In the genomic region with DNA sequence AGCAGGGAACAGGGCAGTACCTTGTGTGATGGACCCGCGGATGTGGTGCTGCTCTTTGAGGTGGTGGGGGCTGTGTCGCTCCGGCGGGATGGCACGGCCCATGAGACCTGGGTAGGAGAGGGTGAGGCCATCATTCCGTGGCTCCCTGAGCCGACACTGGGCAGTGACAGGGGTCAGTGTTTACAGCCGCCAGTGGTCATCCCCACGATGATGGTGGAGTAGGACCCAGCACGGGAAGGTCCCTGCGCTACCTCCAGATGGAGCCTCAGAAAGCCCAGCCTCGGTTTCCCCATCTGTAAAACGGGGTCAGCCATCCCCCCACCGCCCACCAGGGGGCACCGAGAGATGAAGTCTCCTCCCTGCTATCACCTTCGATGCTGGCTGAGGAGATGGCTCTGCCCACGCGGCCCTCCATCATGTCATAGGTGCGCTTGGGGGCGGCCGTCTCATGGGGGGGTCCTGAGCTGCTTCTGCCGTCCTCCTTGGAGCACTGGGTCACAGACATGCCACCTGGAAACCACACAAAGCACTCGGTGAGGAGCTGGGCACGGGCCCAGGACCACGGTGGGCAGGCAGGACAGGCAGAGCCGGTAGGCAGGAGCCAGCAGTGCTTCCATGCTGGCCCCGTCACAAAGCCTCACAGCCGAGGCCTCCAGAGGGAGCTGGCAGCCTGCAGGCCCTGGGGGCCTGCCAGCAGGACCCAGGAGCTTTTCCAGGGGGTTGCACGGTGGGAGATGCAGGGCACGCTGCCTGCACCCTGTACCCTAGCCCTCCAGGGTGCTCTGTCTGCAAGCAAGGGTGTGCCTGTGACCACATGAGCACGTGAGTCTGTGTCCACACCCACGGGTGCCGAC, we compare ENCODE assay signal across 9 cellular contexts. TPM values are rescaled to one million over a fixed set of nuclear protein-coding genes. Genes with fewer than 3 reads are reported as not detected.
DNase-seq lines count a peak whose midpoint lies in the region; ATAC-seq, FAIRE-seq and TF ChIP-seq lines count a peak whose summit lies in the region.
"Had no signal": no experiment of that assay in that cellular context is flagged by ENCODE, and none has a peak within 500 bp of the region (broad histone marks: within the 10 kb centered on the region; RNA-seq: fewer than 3 reads in every experiment).

No MANE protein-coding gene starts in this region.

- H3K4me1 ChIP-seq in right atrium auricular region (peaks cover 0 to 6% of the 10 kb centered on the region in 2 donors), keratinocyte (ENCODE audit: control insufficient read depth, extremely low read depth, insufficient read depth, low read length) (no peaks in the 10 kb centered on the region)

- peaks cover 11% of the 10 kb centered on the region for H3K36me3 Mint-ChIP-seq in type B pancreatic cell

- no peak overlapping the region for H3K4me3 ChIP-seq in right atrium auricular region
- H3K4me3 ChIP-seq in keratinocyte (ENCODE audit: control insufficient read depth in 2 of 3, extremely low read depth in 1 of 3, insufficient read depth in 2 of 3, low read depth in 1 of 3, low read length in 3 of 3) = no peak overlapping the region

- no peak overlapping the region for H3K4me3 Mint-ChIP-seq in type B pancreatic cell

- intact Hi-C loops in Right ventricle myocardium superior (cut with DNase I) = no loop called here

- no peaks in the 10 kb centered on the region for H3K9me1 ChIP-seq in keratinocyte (ENCODE audit: control insufficient read depth, extremely low read depth, insufficient read depth, low read length)

- peaks cover 4% of the 10 kb centered on the region for H3K4me1 Mint-ChIP-seq in type B pancreatic cell (ENCODE audit: unreplicated experiment)

- H3K27ac Mint-ChIP-seq in type B pancreatic cell = no peak overlapping the region

- no peaks in the 10 kb centered on the region for H4K20me1 ChIP-seq in keratinocyte (ENCODE audit: control insufficient read depth, extremely low read depth, insufficient read depth, low read length)

- TF ChIP-seq CTCF in right atrium auricular region (IDR thresholded peaks at IDR 0.05) (peak in 1 of 2 donors; percentile 61), keratinocyte (optimal IDR thresholded peaks at IDR 0.05 in 1 of 3, IDR thresholded peaks at IDR 0.05 in 1 of 3, conservative IDR thresholded peaks at IDR 0.05 in 1 of 3; ENCODE audit: extremely low read depth in 1 of 3, insufficient read depth in 2 of 3, low read length in 3 of 3) (peak; percentile 37 to 68 (median 45)), type B pancreatic cell (conservative IDR thresholded peaks at IDR 0.05) (peak; percentile 74)

- ATAC-seq in Right ventricle myocardium superior (ENCODE audit: poor library complexity) = peak; percentile 3
- ATAC-seq in HG02884 (IDR thresholded peaks at IDR 0.05; ENCODE audit: unreplicated experiment) = no peak

- no peaks in the 10 kb centered on the region for H3K27me3 ChIP-seq in right atrium auricular region
- no peaks in the 10 kb centered on the region for H3K27me3 ChIP-seq in keratinocyte (ENCODE audit: control insufficient read depth, extremely low read depth, insufficient read depth, low read length)

- H3K9ac ChIP-seq in keratinocyte (ENCODE audit: control insufficient read depth, extremely low read depth, insufficient read depth, low read length) = no peak overlapping the region

- H3K9me3 ChIP-seq in right atrium auricular region (no peaks in the 10 kb centered on the region), keratinocyte (ENCODE audit: control insufficient read depth, low read depth, low read length) (no peaks in the 10 kb centered on the region)

- no peaks in the 10 kb centered on the region for H3K27me3 Mint-ChIP-seq in type B pancreatic cell

- H2AFZ ChIP-seq in keratinocyte (ENCODE audit: control insufficient read depth, low read length) = no peak overlapping the region

- H3K36me3 ChIP-seq in right atrium auricular region (peaks cover 100% of the 10 kb centered on the region), keratinocyte (ENCODE audit: control insufficient read depth in 2 of 2, extremely low read depth in 1 of 2, insufficient read depth in 2 of 2, low read length in 2 of 2) (peaks cover 29 to 44% of the 10 kb centered on the region in 2 experiments)

- H3K4me2 ChIP-seq in keratinocyte (ENCODE audit: control insufficient read depth, extremely low read depth, insufficient read depth, low read depth, low read length) = no peak overlapping the region

- FAIRE-seq in keratinocyte (lab: Jason Lieb, UNC) = no peak

- DNase-seq in Right ventricle myocardium superior (no peak), right atrium auricular region (ENCODE audit: low spot score) (no peak), keratinocyte (ENCODE audit: low read depth, low spot score) (no peak), type B pancreatic cell (ENCODE audit: extremely low spot score, unreplicated experiment) (no peak), inferior parietal cortex (ENCODE audit: extremely low spot score) (no peak), GM19240 (ENCODE audit: insufficient read length, low spot score) (no peak)
- peak; percentile 65 for DNase-seq in activated CD8-positive, alpha-beta memory T cell treated with anti-CD3 and anti-CD28 coated beads, Interleukin-2, amount 50 U/mL, for 48 hours
- DNase-seq: NCI-H2081 treated with DMSO at 0.1 percent for 48 hours had no signal

- no peaks in the 10 kb centered on the region for H3K79me2 ChIP-seq in keratinocyte (ENCODE audit: control insufficient read depth, insufficient read depth, low read length)

- H3K9me3 Mint-ChIP-seq in type B pancreatic cell = no peaks in the 10 kb centered on the region

- H3K27ac ChIP-seq in right atrium auricular region (no peak overlapping the region), keratinocyte (ENCODE audit: control insufficient read depth, insufficient read depth, low read length) (no peak overlapping the region)

- dilution Hi-C loops in keratinocyte (cut with MboI; ENCODE audit: extremely low pct_ligation_motif_present, low sequenced_read_pairs) = no loop called here

RNA-seq across cellular contexts. Expression of gene RFLNA, which starts 53.1 kb away (rescaled TPM):
- total RNA-seq in Right ventricle myocardium superior = 0.16 TPM
- total RNA-seq in right atrium auricular region = under 1 TPM; 0.41 to 0.59 TPM
- 1.1 to 3.3 TPM (median 2.2 TPM) in 3 replicates for polyA plus RNA-seq in keratinocyte
- polyA plus RNA-seq in keratinocyte (2011; ENCODE audit: low read depth) = not detected
- 1.3 and 2.6 TPM in 2 replicates for polyA plus RNA-seq in keratinocyte (2011; cell fraction: cytosol; rRNA removed)
- 1.0 and 2.8 TPM in 2 replicates for polyA plus RNA-seq in keratinocyte (2011; cell fraction: nucleus; rRNA removed)
- polyA plus RNA-seq in keratinocyte (2012; ENCODE audit: low replicate concordance) = 4.2 TPM in 1 of 2 replicates, not detected in the other
- 0.93 to 5.9 TPM (median 1.5 TPM) in 3 replicates for polyA minus RNA-seq in keratinocyte
- polyA minus RNA-seq in keratinocyte (2011; cell fraction: cytosol; rRNA and poly(A)+ RNA removed) = 5.4 TPM
- 0.42 and 2.3 TPM in 2 replicates for polyA minus RNA-seq in keratinocyte (2011; cell fraction: nucleus; rRNA and poly(A)+ RNA removed)
- total RNA-seq in type B pancreatic cell (ENCODE audit: low replicate concordance) = 19.7 and 57.4 TPM in 2 replicates

Comparison
In these comparisons a context has a peak if more than half of its experiments do, and no peak if none do; other contexts are left out.
1. RNA of gene RFLNA, which starts 53.1 kb away (total RNA-seq): 19.7 to 57.4 TPM in type B pancreatic cell; 0.41 to 0.59 TPM in right atrium auricular region and 0.16 TPM in Right ventricle myocardium superior (single experiment); every median in the first group is over 10 times any median in the second.